Comparison of ENCODE assay signal across 8 cellular contexts in genomic region chr4:1246111-1246881, GRCh38.
DNase-seq lines count a peak whose midpoint lies in the region; ATAC-seq lines count a peak whose summit lies in the region.

No MANE protein-coding gene starts in this region.

- no peak for ATAC-seq in HG02840 (IDR thresholded peaks at IDR 0.05; ENCODE audit: low FRiP score, unreplicated experiment)

- H3K27me3 ChIP-seq in NT2/D1 (ENCODE audit: insufficient read depth, insufficient read length) = no peaks in the 10 kb centered on the region
- H3K27me3 ChIP-seq in neuron (ENCODE audit: insufficient read depth, low read length) = no peaks in the 10 kb centered on the region

- peak overlapping the region; percentile 99 for H3K9ac ChIP-seq in NT2/D1 (ENCODE audit: insufficient read length, low read depth)

- H3K4me3 ChIP-seq in NT2/D1 (ENCODE audit: insufficient read length, low read depth) = peak overlapping the region; percentile 88
- peak overlapping the region; percentile 11 for H3K4me3 ChIP-seq in neuron (ENCODE audit: low read length)

- H3K36me3 ChIP-seq in NT2/D1 (ENCODE audit: insufficient read depth, insufficient read length, low read length) = peaks cover 61% of the 10 kb centered on the region
- peaks cover 15% of the 10 kb centered on the region for H3K36me3 ChIP-seq in neuron (ENCODE audit: insufficient read depth, low read length)

- peaks cover 23% of the 10 kb centered on the region for H3K4me1 ChIP-seq in NT2/D1 (ENCODE audit: insufficient read depth, insufficient read length)
- peaks cover 24% of the 10 kb centered on the region for H3K4me1 ChIP-seq in neuron (ENCODE audit: insufficient read depth, low read length)

- peak overlapping the region; percentile 89 for H3K27ac ChIP-seq in epithelial cell of prostate

- no peak overlapping the region for H2AFZ ChIP-seq in neuron (ENCODE audit: low read depth, low read length)

- peak; percentile 27 for DNase-seq in D341Med (ENCODE audit: low spot score)
- DNase-seq in NT2/D1 (ENCODE audit: low read depth, low spot score) = no peak
- no peak for DNase-seq in epithelial cell of prostate (ENCODE audit: low read depth, low spot score)
- no peak for DNase-seq in dedifferentiated amniotic fluid mesenchymal stem cell (ENCODE audit: extremely low spot score)
- no peak for DNase-seq in effector CD8-positive, alpha-beta T cell (lab: John Stamatoyannopoulos, UW)
- no peak for DNase-seq in DMS53 treated with DMSO at 0.1 percent for 48 hours (lab: John Stamatoyannopoulos, UW; ENCODE audit: unreplicated experiment)

- H3K9me3 ChIP-seq in NT2/D1 (ENCODE audit: insufficient read depth, low read length) = peaks cover 4% of the 10 kb centered on the region; the same call in 1 of the 2 replicates
- H3K9me3 ChIP-seq in neuron (ENCODE audit: low read length) = peaks cover 6% of the 10 kb centered on the region
